3 cellular contexts compared by ENCODE assay signal in genomic region chr17:39125143-39125875, GRCh38.
TF ChIP-seq lines count a peak whose summit lies in the region.

No MANE protein-coding gene starts in this region.

TF ChIP-seq in A549, 52 proteins besides CTCF, POLR2A, EP300 and RAD21:
- TF ChIP-seq EHF (CRISPR knock-in tag; IDR thresholded peaks at IDR 0.05) (no peak), MAFK (IDR thresholded peaks at IDR 0.05; ENCODE audit: partially characterized antibody) (peak; percentile 98)

TF ChIP-seq in HEK293, 187 proteins besides CTCF, POLR2A, EP300 and RAD21:
- TF ChIP-seq ZNF449 (tag by site-specific recombination; IDR thresholded peaks at IDR 0.05) = no peak
- no peak for TF ChIP-seq ZNF221 (tag by site-specific recombination; IDR thresholded peaks at IDR 0.05; ENCODE audit: borderline replicate concordance)
- TF ChIP-seq GLI2 (tag by site-specific recombination; IDR thresholded peaks at IDR 0.05; ENCODE audit: borderline replicate concordance, low read depth) = no peak
- no peak for TF ChIP-seq ZNF544 (tag by site-specific recombination; IDR thresholded peaks at IDR 0.05)
- TF ChIP-seq, protein P1, sequence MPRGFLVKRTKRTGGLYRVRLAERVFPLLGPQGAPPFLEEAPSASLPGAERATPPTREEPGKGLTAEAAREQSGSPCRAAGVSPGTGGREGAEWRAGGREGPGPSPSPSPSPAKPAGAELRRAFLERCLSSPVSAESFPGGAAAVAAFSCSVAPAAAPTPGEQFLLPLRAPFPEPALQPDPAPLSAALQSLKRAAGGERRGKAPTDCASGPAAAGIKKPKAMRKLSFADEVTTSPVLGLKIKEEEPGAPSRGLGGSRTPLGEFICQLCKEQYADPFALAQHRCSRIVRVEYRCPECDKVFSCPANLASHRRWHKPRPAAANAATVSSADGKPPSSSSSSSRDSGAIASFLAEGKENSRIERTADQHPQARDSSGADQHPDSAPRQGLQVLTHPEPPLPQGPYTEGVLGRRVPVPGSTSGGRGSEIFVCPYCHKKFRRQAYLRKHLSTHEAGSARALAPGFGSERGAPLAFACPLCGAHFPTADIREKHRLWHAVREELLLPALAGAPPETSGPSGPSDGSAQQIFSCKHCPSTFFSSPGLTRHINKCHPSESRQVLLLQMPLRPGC (tag by site-specific recombination; IDR thresholded peaks at IDR 0.05) = no peak
- TF ChIP-seq KLF8 (tag by site-specific recombination; IDR thresholded peaks at IDR 0.05) = no peak
- no peak for TF ChIP-seq PRDM1 (tag by site-specific recombination; IDR thresholded peaks at IDR 0.05)
- TF ChIP-seq ZNF585B (tag by site-specific recombination; IDR thresholded peaks at IDR 0.05) = no peak
- TF ChIP-seq SALL2 (tag by site-specific recombination; IDR thresholded peaks at IDR 0.05; ENCODE audit: borderline replicate concordance) = no peak
- TF ChIP-seq, protein P2, sequence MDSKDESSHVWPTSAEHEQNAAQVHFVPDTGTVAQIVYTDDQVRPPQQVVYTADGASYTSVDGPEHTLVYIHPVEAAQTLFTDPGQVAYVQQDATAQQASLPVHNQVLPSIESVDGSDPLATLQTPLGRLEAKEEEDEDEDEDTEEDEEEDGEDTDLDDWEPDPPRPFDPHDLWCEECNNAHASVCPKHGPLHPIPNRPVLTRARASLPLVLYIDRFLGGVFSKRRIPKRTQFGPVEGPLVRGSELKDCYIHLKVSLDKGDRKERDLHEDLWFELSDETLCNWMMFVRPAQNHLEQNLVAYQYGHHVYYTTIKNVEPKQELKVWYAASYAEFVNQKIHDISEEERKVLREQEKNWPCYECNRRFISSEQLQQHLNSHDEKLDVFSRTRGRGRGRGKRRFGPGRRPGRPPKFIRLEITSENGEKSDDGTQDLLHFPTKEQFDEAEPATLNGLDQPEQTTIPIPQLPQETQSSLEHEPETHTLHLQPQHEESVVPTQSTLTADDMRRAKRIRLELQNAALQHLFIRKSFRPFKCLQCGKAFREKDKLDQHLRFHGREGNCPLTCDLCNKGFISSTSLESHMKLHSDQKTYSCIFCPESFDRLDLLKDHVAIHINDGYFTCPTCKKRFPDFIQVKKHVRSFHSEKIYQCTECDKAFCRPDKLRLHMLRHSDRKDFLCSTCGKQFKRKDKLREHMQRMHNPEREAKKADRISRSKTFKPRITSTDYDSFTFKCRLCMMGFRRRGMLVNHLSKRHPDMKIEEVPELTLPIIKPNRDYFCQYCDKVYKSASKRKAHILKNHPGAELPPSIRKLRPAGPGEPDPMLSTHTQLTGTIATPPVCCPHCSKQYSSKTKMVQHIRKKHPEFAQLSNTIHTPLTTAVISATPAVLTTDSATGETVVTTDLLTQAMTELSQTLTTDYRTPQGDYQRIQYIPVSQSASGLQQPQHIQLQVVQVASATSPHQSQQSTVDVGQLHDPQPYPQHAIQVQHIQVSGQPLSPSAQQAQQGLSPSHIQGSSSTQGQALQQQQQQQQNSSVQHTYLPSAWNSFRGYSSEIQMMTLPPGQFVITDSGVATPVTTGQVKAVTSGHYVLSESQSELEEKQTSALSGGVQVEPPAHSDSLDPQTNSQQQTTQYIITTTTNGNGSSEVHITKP (tag by site-specific recombination; IDR thresholded peaks at IDR 0.05) = peak; percentile 96
- 0 out of 2 replicates have a peak, but pooled peaks have one; percentile 9 for TF ChIP-seq SCRT2 (tag by site-specific recombination; IDR thresholded peaks at IDR 0.05)

TF ChIP-seq in H1, 55 proteins besides CTCF, POLR2A, EP300 and RAD21:
- TF ChIP-seq MAFK (IDR thresholded peaks at IDR 0.05; ENCODE audit: low read depth, low read length) (peak; percentile 44), NANOG (IDR thresholded peaks at IDR 0.05; ENCODE audit: insufficient read depth, low read depth, low read length, poor library complexity, severe bottlenecking) (no peak)
TF ChIP-seq in H1: peak in this region for 1.
